In genomic region chr2:134224005-134224404, GRCh38 we compare ENCODE assay signal across 19 cellular contexts.
"Had no signal": no experiment of that assay in that cellular context is flagged by ENCODE, and none has a peak within 500 bp of the region (broad histone marks: within the 10 kb centered on the region; RNA-seq: fewer than 3 reads in every experiment).

No MANE protein-coding gene starts in this region.

- H3K4me3 Mint-ChIP-seq: activated B cell treated with CpG ODN at 0.5 μM for 24 hours; activated CD4-positive, alpha-beta T cell treated with anti-CD3 and anti-CD28 coated beads, Interleukin-2, amount 10 ng/mL, durations not matched to agents 7 days and 5 days; dendritic cell treated with granulocyte-macrophage colony-stimulating factor and Interleukin-4, amounts not matched to agents 40 ng/mL and 50 ng/mL, for 4 days; naive thymus-derived CD4-positive, alpha-beta T cell; stimulated activated effector memory CD8-positive, alpha-beta T cell treated with anti-CD3 and anti-CD28 coated beads, Interleukin-12 subunit alpha, Interleukin-12 subunit beta, amount 100 ng/mL, for 72 hours had no signal

- H3K27ac Mint-ChIP-seq: activated B cell treated with CpG ODN at 0.5 μM for 24 hours; activated CD4-positive, alpha-beta T cell treated with anti-CD3 and anti-CD28 coated beads, Interleukin-2, amount 10 ng/mL, durations not matched to agents 7 days and 5 days; activated naive CD4-positive, alpha-beta T cell treated with anti-CD3 and anti-CD28 coated beads, Interleukin-2, amount 50 U/mL, for 72 hours; dendritic cell treated with granulocyte-macrophage colony-stimulating factor and Interleukin-4, amounts not matched to agents 40 ng/mL and 50 ng/mL, for 4 days; naive thymus-derived CD4-positive, alpha-beta T cell; stimulated activated effector memory CD8-positive, alpha-beta T cell treated with anti-CD3 and anti-CD28 coated beads, Interleukin-12 subunit alpha, Interleukin-12 subunit beta, amount 100 ng/mL, for 72 hours had no signal

- H3K27me3 ChIP-seq: breast epithelium, pancreas, tibial nerve, uterus had no signal

- H3K4me3 ChIP-seq: breast epithelium, left ventricle myocardium inferior, mucosa of descending colon, pancreas, tibial nerve, uterus had no signal

- DNase-seq: activated B cell treated with CpG ODN at 0.5 μM for 24 hours; activated CD4-positive, alpha-beta T cell treated with anti-CD3 and anti-CD28 coated beads, Interleukin-2, amount 10 ng/mL, durations not matched to agents 7 days and 5 days; aorta; cerebellar nuclear complex; glutamatergic neuron; hypothalamus; left ventricle myocardium inferior; mucosa of descending colon; naive thymus-derived CD4-positive, alpha-beta T cell; pancreas; stimulated activated CD4-positive, alpha-beta T cell treated with anti-CD3 and anti-CD28 coated beads, Interleukin-12 subunit alpha, Interleukin-12 subunit beta, amount 100 ng/mL, for 4 hours; substantia nigra; T-helper 2 cell; uterus had no signal

- H3K9me3 ChIP-seq: pancreas, uterus had no signal

- H3K36me3 ChIP-seq: breast epithelium, left ventricle myocardium inferior, pancreas, tibial nerve, uterus had no signal

- H3K27ac ChIP-seq: breast epithelium, left ventricle myocardium inferior, pancreas, tibial nerve, uterus had no signal

- H3K36me3 Mint-ChIP-seq: stimulated activated effector memory CD8-positive, alpha-beta T cell treated with anti-CD3 and anti-CD28 coated beads, Interleukin-12 subunit alpha, Interleukin-12 subunit beta, amount 100 ng/mL, for 72 hours had no signal

- H3K9me3 Mint-ChIP-seq: activated B cell treated with CpG ODN at 0.5 μM for 24 hours had no signal

- H3K27me3 Mint-ChIP-seq: activated B cell treated with CpG ODN at 0.5 μM for 24 hours; activated CD4-positive, alpha-beta T cell treated with anti-CD3 and anti-CD28 coated beads, Interleukin-2, amount 10 ng/mL, durations not matched to agents 7 days and 5 days; dendritic cell treated with granulocyte-macrophage colony-stimulating factor and Interleukin-4, amounts not matched to agents 40 ng/mL and 50 ng/mL, for 4 days; naive thymus-derived CD4-positive, alpha-beta T cell had no signal

- ATAC-seq: mucosa of descending colon; naive thymus-derived CD4-positive, alpha-beta T cell; pancreas; stimulated activated effector memory CD8-positive, alpha-beta T cell treated with anti-CD3 and anti-CD28 coated beads, Interleukin-12 subunit alpha, Interleukin-12 subunit beta, amount 100 ng/mL, for 72 hours had no signal

- H3K4me1 ChIP-seq: breast epithelium, uterus had no signal
